In genomic region chr16:79283578-79283977, GRCh38 we compare ENCODE assay signal across 14 cellular contexts.
A peak's percentile ranks its signal among the peaks of the same experiment; 100 is the strongest.
DNase-seq lines count a peak whose midpoint lies in the region; ATAC-seq lines count a peak whose summit lies in the region.
"Had no signal": no experiment of that assay in that cellular context is flagged by ENCODE, and none has a peak within 500 bp of the region (broad histone marks: within the 10 kb centered on the region; RNA-seq: fewer than 3 reads in every experiment).

No MANE protein-coding gene starts in this region.

- CTCF ChIA-PET in CD8-positive, alpha-beta memory T cell (lab: Charles Lee) = interaction anchor here (0.7 to 1.6 kb wide), 3 partner anchors 10 to 125 kb away, joined by 3 read pairs; no protein-coding TSS in a partner anchor

- no peaks in the 10 kb centered on the region for H3K36me3 ChIP-seq in CD8-positive, alpha-beta memory T cell (ENCODE audit: insufficient read depth, low read length)
- H3K36me3 ChIP-seq: pancreas had no signal

- no peaks in the 10 kb centered on the region for H3K9me3 ChIP-seq in CD8-positive, alpha-beta memory T cell (ENCODE audit: low read length)
- H3K9me3 ChIP-seq: pancreas had no signal

- peak in 3 of 5 donors; percentile 14 to 56 (median 49) for DNase-seq in CD8-positive, alpha-beta memory T cell
- peak; percentile 90 for DNase-seq in RPMI8226
- DNase-seq in central memory CD8-positive, alpha-beta T cell (ENCODE audit: low spot score in 2 of 2) = no peak
- DNase-seq in HuH-7.5 (ENCODE audit: low spot score) = no peak
- DNase-seq in NCI-H510A treated with DMSO at 0.1 percent for 48 hours (lab: John Stamatoyannopoulos, UW) = no peak
- no peak for DNase-seq in globus pallidus (ENCODE audit: low spot score)
- DNase-seq: AML-193, NCI-H1417 treated with DMSO at 0.1 percent for 48 hours, NCI-H748 treated with DMSO at 0.1 percent for 48 hours, pancreas, SHP77 had no signal

- peak; percentile 51 for ATAC-seq in GM18909 (IDR thresholded peaks at IDR 0.05; ENCODE audit: poor library complexity, unreplicated experiment)
- ATAC-seq in central memory CD8-positive, alpha-beta T cell (replicated peaks; ENCODE audit: extremely low read depth, poor library complexity, severe bottlenecking) = peak; percentile 64
- ATAC-seq in GM19455 (IDR thresholded peaks at IDR 0.05; ENCODE audit: unreplicated experiment) = no peak
- ATAC-seq: pancreas had no signal

- POLR2A ChIA-PET in CD8-positive, alpha-beta memory T cell (lab: Charles Lee) = interaction anchor here (1.4 kb wide), 1 partner anchor 12 kb away, joined by 4 read pairs; no protein-coding TSS in a partner anchor

- peaks cover 0 to 1% (median 0%) of the 10 kb centered on the region in 3 donors for H3K36me3 Mint-ChIP-seq in CD8-positive, alpha-beta memory T cell
- peaks cover 6% of the 10 kb centered on the region for H3K36me3 Mint-ChIP-seq in central memory CD8-positive, alpha-beta T cell (ENCODE audit: insufficient read depth)
- H3K36me3 Mint-ChIP-seq: activated naive CD4-positive, alpha-beta T cell treated with anti-CD3 and anti-CD28 coated beads, Interleukin-2, amount 50 U/mL, for 24 hours had no signal

- H3K27ac Mint-ChIP-seq in CD8-positive, alpha-beta memory T cell = peak overlapping the region; percentile 82 to 97 (median 91)
- peak overlapping the region; percentile 89 for H3K27ac Mint-ChIP-seq in central memory CD8-positive, alpha-beta T cell (ENCODE audit: low read depth)
- H3K27ac Mint-ChIP-seq: activated naive CD4-positive, alpha-beta T cell treated with anti-CD3 and anti-CD28 coated beads, Interleukin-2, amount 50 U/mL, for 24 hours had no signal

- peaks cover 65% of the 10 kb centered on the region for H3K4me1 ChIP-seq in CD8-positive, alpha-beta memory T cell (ENCODE audit: insufficient read depth, low read length)
- H3K4me1 ChIP-seq: pancreas had no signal

- H3K4me3 ChIP-seq in CD8-positive, alpha-beta memory T cell (ENCODE audit: low read length) = no peak overlapping the region
- H3K4me3 ChIP-seq: pancreas had no signal

- H3K4me3 Mint-ChIP-seq in CD8-positive, alpha-beta memory T cell = peak overlapping the region; percentile 40 to 87 (median 72)
- peak overlapping the region; percentile 17 for H3K4me3 Mint-ChIP-seq in central memory CD8-positive, alpha-beta T cell

- H3K27me3 ChIP-seq in CD8-positive, alpha-beta memory T cell (ENCODE audit: insufficient read depth, low read length, poor library complexity, severe bottlenecking) = no peaks in the 10 kb centered on the region
- H3K27me3 ChIP-seq: pancreas had no signal

- H3K9me3 Mint-ChIP-seq in CD8-positive, alpha-beta memory T cell = no peaks in the 10 kb centered on the region
- no peaks in the 10 kb centered on the region for H3K9me3 Mint-ChIP-seq in central memory CD8-positive, alpha-beta T cell
- H3K9me3 Mint-ChIP-seq: activated naive CD4-positive, alpha-beta T cell treated with anti-CD3 and anti-CD28 coated beads, Interleukin-2, amount 50 U/mL, for 24 hours had no signal

- no peaks in the 10 kb centered on the region for H3K27me3 Mint-ChIP-seq in CD8-positive, alpha-beta memory T cell
- no peaks in the 10 kb centered on the region for H3K27me3 Mint-ChIP-seq in central memory CD8-positive, alpha-beta T cell
- H3K27me3 Mint-ChIP-seq: activated naive CD4-positive, alpha-beta T cell treated with anti-CD3 and anti-CD28 coated beads, Interleukin-2, amount 50 U/mL, for 24 hours had no signal

- peaks cover 72 to 87% (median 85%) of the 10 kb centered on the region in 3 donors for H3K4me1 Mint-ChIP-seq in CD8-positive, alpha-beta memory T cell
- H3K4me1 Mint-ChIP-seq in central memory CD8-positive, alpha-beta T cell = peaks cover 63% of the 10 kb centered on the region

- H3K27ac ChIP-seq in CD8-positive, alpha-beta memory T cell (ENCODE audit: low read depth, low read length) = no peak overlapping the region
- H3K27ac ChIP-seq: pancreas had no signal

Comparison
In these comparisons a context has a peak if more than half of its experiments do, and no peak if none do; other contexts are left out.
1. DNase-seq: peak in CD8-positive, alpha-beta memory T cell (3 of 5) and RPMI8226 (single experiment); none in central memory CD8-positive, alpha-beta T cell (0 of 2), HuH-7.5 (single experiment), NCI-H510A treated with DMSO at 0.1 percent for 48 hours (single experiment) and globus pallidus (single experiment).